ENCODE assay signal across 11 cellular contexts in genomic region chr3:100159564-100160153, GRCh38. TPM values are rescaled to one million over a fixed set of nuclear protein-coding genes. Genes with fewer than 3 reads are reported as not detected.
A peak's percentile ranks its signal among the peaks of the same experiment; 100 is the strongest.
DNase-seq lines count a peak whose midpoint lies in the region; ATAC-seq and TF ChIP-seq lines count a peak whose summit lies in the region.
"Had no signal": no experiment of that assay in that cellular context is flagged by ENCODE, and none has a peak within 500 bp of the region (broad histone marks: within the 10 kb centered on the region; RNA-seq: fewer than 3 reads in every experiment).

No MANE protein-coding gene starts in this region.

- CTCF ChIA-PET in activated CD4-positive, alpha-beta memory T cell treated with anti-CD3 and anti-CD28 coated beads for 36 hours (lab: Charles Lee) = no interaction called here
- CTCF ChIA-PET in naive thymus-derived CD4-positive, alpha-beta T cell (lab: Charles Lee) = no interaction called here

- DNase-seq in stimulated activated naive CD8-positive, alpha-beta T cell treated with anti-CD3 and anti-CD28 coated beads, Interleukin-15, Interleukin-2, amounts not matched to agents 100 U/mL and 50 U/mL, for 24 hours = no peak
- DNase-seq in dedifferentiated amniotic fluid mesenchymal stem cell (ENCODE audit: extremely low spot score) (peak; percentile 77), mesothelial cell of epicardium (ENCODE audit: low spot score in 2 of 2, unreplicated experiment in 2 of 2) (no peak)
- no peak for DNase-seq in activated CD4-positive, alpha-beta memory T cell treated with anti-CD3 and anti-CD28 coated beads for 36 hours
- no peak for DNase-seq in naive thymus-derived CD4-positive, alpha-beta T cell
- DNase-seq: left colon had no signal

- H3K36me3 ChIP-seq in naive thymus-derived CD4-positive, alpha-beta T cell (ENCODE audit: control insufficient read depth in 2 of 3, insufficient read depth in 3 of 3, low read length in 3 of 3) = peaks cover 0 to 5% (median 0%) of the 10 kb centered on the region in 3 experiments

- no peak for ATAC-seq in stimulated activated naive CD8-positive, alpha-beta T cell treated with anti-CD3 and anti-CD28 coated beads, Interleukin-15, Interleukin-2, amounts not matched to agents 100 U/mL and 50 U/mL, for 24 hours
- ATAC-seq in GM19397 (IDR thresholded peaks at IDR 0.05; ENCODE audit: unreplicated experiment) (no peak), GM18867 (IDR thresholded peaks at IDR 0.05; ENCODE audit: unreplicated experiment) (no peak)
- no peak for ATAC-seq in naive thymus-derived CD4-positive, alpha-beta T cell
- ATAC-seq: left colon, WTC11 had no signal

- no peak overlapping the region for H3K27ac ChIP-seq in naive thymus-derived CD4-positive, alpha-beta T cell (ENCODE audit: low read depth, low read length)
- H3K27ac ChIP-seq: BLaER1 treated with 17β-estradiol and CSF1 and Interleukin-3, amounts not matched to agents 10 nM and 100 nM had no signal

- peak overlapping the region; percentile 8 for H3K27ac Mint-ChIP-seq in stimulated activated naive CD8-positive, alpha-beta T cell treated with anti-CD3 and anti-CD28 coated beads, Interleukin-15, Interleukin-2, amounts not matched to agents 100 ng/mL and 50 ng/mL, for 24 hours
- peak overlapping the region; percentile 75 for H3K27ac Mint-ChIP-seq in mesothelial cell of epicardium
- no peak overlapping the region for H3K27ac Mint-ChIP-seq in activated CD4-positive, alpha-beta memory T cell treated with anti-CD3 and anti-CD28 coated beads for 36 hours
- no peak overlapping the region for H3K27ac Mint-ChIP-seq in naive thymus-derived CD4-positive, alpha-beta T cell
- H3K27ac Mint-ChIP-seq: WTC11 had no signal

- peaks cover 75% of the 10 kb centered on the region for H3K36me3 Mint-ChIP-seq in stimulated activated naive CD8-positive, alpha-beta T cell treated with anti-CD3 and anti-CD28 coated beads, Interleukin-15, Interleukin-2, amounts not matched to agents 100 ng/mL and 50 ng/mL, for 24 hours (ENCODE audit: low read depth)
- H3K36me3 Mint-ChIP-seq in mesothelial cell of epicardium = peaks cover 26% of the 10 kb centered on the region
- H3K36me3 Mint-ChIP-seq in activated CD4-positive, alpha-beta memory T cell treated with anti-CD3 and anti-CD28 coated beads for 36 hours = peaks cover 41% of the 10 kb centered on the region
- H3K36me3 Mint-ChIP-seq in naive thymus-derived CD4-positive, alpha-beta T cell = peaks cover 6 to 56% (median 35%) of the 10 kb centered on the region in 5 donors

- intact Hi-C loops in activated CD4-positive, alpha-beta memory T cell treated with anti-CD3 and anti-CD28 coated beads for 36 hours (cut with micrococcal nuclease) = no loop called here
- intact Hi-C loops in naive thymus-derived CD4-positive, alpha-beta T cell (cut with micrococcal nuclease) = no loop called here

- no peak overlapping the region for H3K4me3 Mint-ChIP-seq in stimulated activated naive CD8-positive, alpha-beta T cell treated with anti-CD3 and anti-CD28 coated beads, Interleukin-15, Interleukin-2, amounts not matched to agents 100 ng/mL and 50 ng/mL, for 24 hours
- H3K4me3 Mint-ChIP-seq in mesothelial cell of epicardium = no peak overlapping the region
- no peak overlapping the region for H3K4me3 Mint-ChIP-seq in activated CD4-positive, alpha-beta memory T cell treated with anti-CD3 and anti-CD28 coated beads for 36 hours
- no peak overlapping the region for H3K4me3 Mint-ChIP-seq in naive thymus-derived CD4-positive, alpha-beta T cell
- H3K4me3 Mint-ChIP-seq: WTC11 had no signal

- H3K4me1 ChIP-seq in naive thymus-derived CD4-positive, alpha-beta T cell (ENCODE audit: control insufficient read depth in 2 of 2, insufficient read depth in 2 of 2, low read length in 2 of 2) = no peaks in the 10 kb centered on the region
- H3K4me1 ChIP-seq: BLaER1 treated with 17β-estradiol and CSF1 and Interleukin-3, amounts not matched to agents 10 nM and 100 nM had no signal

- POLR2A ChIA-PET in activated CD4-positive, alpha-beta memory T cell treated with anti-CD3 and anti-CD28 coated beads for 36 hours (lab: Charles Lee) = no interaction called here
- POLR2A ChIA-PET in naive thymus-derived CD4-positive, alpha-beta T cell (lab: Charles Lee) = no interaction called here

- no peaks in the 10 kb centered on the region for H3K27me3 ChIP-seq in naive thymus-derived CD4-positive, alpha-beta T cell (ENCODE audit: control insufficient read depth in 2 of 2, insufficient read depth in 2 of 2, low read length in 2 of 2)
- H3K27me3 ChIP-seq: BLaER1 treated with 17β-estradiol and CSF1 and Interleukin-3, amounts not matched to agents 10 nM and 100 nM had no signal

- H3K9me3 Mint-ChIP-seq in stimulated activated naive CD8-positive, alpha-beta T cell treated with anti-CD3 and anti-CD28 coated beads, Interleukin-15, Interleukin-2, amounts not matched to agents 100 ng/mL and 50 ng/mL, for 24 hours = peaks cover 17% of the 10 kb centered on the region
- H3K9me3 Mint-ChIP-seq in mesothelial cell of epicardium = peaks cover 19% of the 10 kb centered on the region
- H3K9me3 Mint-ChIP-seq in activated CD4-positive, alpha-beta memory T cell treated with anti-CD3 and anti-CD28 coated beads for 36 hours = peaks cover 18% of the 10 kb centered on the region
- H3K9me3 Mint-ChIP-seq in naive thymus-derived CD4-positive, alpha-beta T cell = peaks cover 0 to 29% (median 13%) of the 10 kb centered on the region in 11 donors

- H3K4me1 Mint-ChIP-seq in stimulated activated naive CD8-positive, alpha-beta T cell treated with anti-CD3 and anti-CD28 coated beads, Interleukin-15, Interleukin-2, amounts not matched to agents 100 ng/mL and 50 ng/mL, for 24 hours (ENCODE audit: low read depth) = peaks cover 10% of the 10 kb centered on the region
- H3K4me1 Mint-ChIP-seq in mesothelial cell of epicardium = peaks cover 34% of the 10 kb centered on the region
- no peaks in the 10 kb centered on the region for H3K4me1 Mint-ChIP-seq in activated CD4-positive, alpha-beta memory T cell treated with anti-CD3 and anti-CD28 coated beads for 36 hours (ENCODE audit: low read depth)
- H3K4me1 Mint-ChIP-seq in naive thymus-derived CD4-positive, alpha-beta T cell = no peaks in the 10 kb centered on the region
- H3K4me1 Mint-ChIP-seq: WTC11 had no signal

- H3K27me3 Mint-ChIP-seq in stimulated activated naive CD8-positive, alpha-beta T cell treated with anti-CD3 and anti-CD28 coated beads, Interleukin-15, Interleukin-2, amounts not matched to agents 100 ng/mL and 50 ng/mL, for 24 hours = no peaks in the 10 kb centered on the region
- no peaks in the 10 kb centered on the region for H3K27me3 Mint-ChIP-seq in mesothelial cell of epicardium (ENCODE audit: low read depth)
- H3K27me3 Mint-ChIP-seq in activated CD4-positive, alpha-beta memory T cell treated with anti-CD3 and anti-CD28 coated beads for 36 hours = no peaks in the 10 kb centered on the region
- no peaks in the 10 kb centered on the region for H3K27me3 Mint-ChIP-seq in naive thymus-derived CD4-positive, alpha-beta T cell

- peaks cover 0 to 7% (median 6%) of the 10 kb centered on the region in 3 experiments for H3K9me3 ChIP-seq in naive thymus-derived CD4-positive, alpha-beta T cell (ENCODE audit: control insufficient read depth in 2 of 3, low read length in 3 of 3)

- TF ChIP-seq CTCF in mesothelial cell of epicardium (IDR thresholded peaks at IDR 0.05; ENCODE audit: unreplicated experiment) = no peak

- H3K4me3 ChIP-seq in naive thymus-derived CD4-positive, alpha-beta T cell (ENCODE audit: low read length) = no peak overlapping the region
- H3K4me3 ChIP-seq: BLaER1 treated with 17β-estradiol and CSF1 and Interleukin-3, amounts not matched to agents 10 nM and 100 nM had no signal

RNA-seq across cellular contexts. Expression of gene FILIP1L, which starts 45.4 kb away (rescaled TPM):
- total RNA-seq in mesothelial cell of epicardium = 15.6 to 19.8 TPM (median 15.7 TPM) in 3 replicates
- total RNA-seq in activated CD4-positive, alpha-beta memory T cell treated with anti-CD3 and anti-CD28 coated beads for 36 hours = under 1 TPM; 0.10 to 0.17 TPM
- 1 to 10 TPM in 1 of 5 experiments, under 1 TPM in 3, not detected in 1; 0.13 to 6.7 (median 0.30) TPM for total RNA-seq in naive thymus-derived CD4-positive, alpha-beta T cell
- under 1 TPM in 1 of 2 donors, not detected in 1; 0.39 TPM for polyA plus RNA-seq in naive thymus-derived CD4-positive, alpha-beta T cell

Comparison
In these comparisons a context has a peak if more than half of its experiments do, and no peak if none do; other contexts are left out.
1. H3K27ac Mint-ChIP-seq: peak in stimulated activated naive CD8-positive, alpha-beta T cell treated with anti-CD3 and anti-CD28 coated beads, Interleukin-15, Interleukin-2, amounts not matched to agents 100 ng/mL and 50 ng/mL, for 24 hours (single experiment) and mesothelial cell of epicardium (single experiment); none in activated CD4-positive, alpha-beta memory T cell treated with anti-CD3 and anti-CD28 coated beads for 36 hours (single experiment) and naive thymus-derived CD4-positive, alpha-beta T cell (0 of 9).